ENCODE assay signal across 8 cellular contexts in genomic region chr16:25257956-25258855, GRCh38. TPM values are rescaled to one million over a fixed set of nuclear protein-coding genes. Genes with fewer than 3 reads are reported as not detected.
DNase-seq lines count a peak whose midpoint lies in the region; ATAC-seq, FAIRE-seq and TF ChIP-seq lines count a peak whose summit lies in the region.

No MANE protein-coding gene starts in this region.

- H3K27ac ChIP-seq in SU-DHL-6 (ENCODE audit: low read depth, low read length) = peak overlapping the region; percentile 86
- H3K27ac ChIP-seq in adipose tissue (ENCODE audit: low read depth, low read length) = peak overlapping the region; percentile 58
- peak overlapping the region; percentile 100 for H3K27ac ChIP-seq in left ventricle myocardium inferior (replicated peaks)
- peak overlapping the region; percentile 100 for H3K27ac ChIP-seq in psoas muscle

- H3F3A ChIP-seq in SU-DHL-6 (ENCODE audit: insufficient read depth) = no peaks in the 10 kb centered on the region; the same call in 1 of the 2 replicates

- FAIRE-seq in urothelium cell line (lab: Jason Lieb, UNC) = no peak

- peak overlapping the region; percentile 87 for H3K9ac ChIP-seq in SU-DHL-6 (ENCODE audit: low read length)

- H3K27me3 ChIP-seq in SU-DHL-6 (ENCODE audit: low read length) (no peaks in the 10 kb centered on the region), left ventricle myocardium inferior (ENCODE audit: low read depth) (no peaks in the 10 kb centered on the region), psoas muscle (ENCODE audit: insufficient read depth in 3 of 3, low read length in 2 of 3) (no peaks in the 10 kb centered on the region)

- TF ChIP-seq CTCF in GM12865 (IDR thresholded peaks at IDR 0.05; ENCODE audit: insufficient read depth, low read depth, low read length, missing control alignments) (no peak), SU-DHL-6 (IDR thresholded peaks at IDR 0.05; ENCODE audit: insufficient read depth, low read length, poor library complexity, severe bottlenecking) (no peak), left ventricle myocardium inferior (IDR thresholded peaks at IDR 0.05; ENCODE audit: borderline replicate concordance) (no peak), psoas muscle (IDR thresholded peaks at IDR 0.05) (no peak)

- peak overlapping the region; percentile 80 for H3K4me3 ChIP-seq in GM12865 (ENCODE audit: low read depth, low read length)
- peak overlapping the region; percentile 91 for H3K4me3 ChIP-seq in SU-DHL-6 (ENCODE audit: insufficient read depth, low read length, poor library complexity, severe bottlenecking)
- peak overlapping the region; percentile 79 for H3K4me3 ChIP-seq in left ventricle myocardium inferior
- peak overlapping the region; percentile 96 for H3K4me3 ChIP-seq in psoas muscle

- H3K79me2 ChIP-seq in SU-DHL-6 (ENCODE audit: insufficient read depth, low read length) = peaks cover 57% of the 10 kb centered on the region

- DNase-seq in GM12865 (ENCODE audit: low read depth) (peak; percentile 93), NCI-H1092 treated with DMSO at 0.1 percent for 48 hours (lab: John Stamatoyannopoulos, UW) (peak; percentile 95), left ventricle myocardium inferior (peak; percentile 76), psoas muscle (peak; percentile 86 to 92), urothelium cell line (ENCODE audit: low spot score) (peak; percentile 63)

- ATAC-seq in HG02623 (IDR thresholded peaks at IDR 0.05; ENCODE audit: unreplicated experiment) = peak; percentile 31
- ATAC-seq in psoas muscle = peak; percentile 66 to 82 (median 73)

- no peaks in the 10 kb centered on the region for H3K9me2 ChIP-seq in SU-DHL-6 (replicated peaks; ENCODE audit: insufficient read depth, low read length)

- intact Hi-C loops in left ventricle myocardium inferior (cut with micrococcal nuclease) (no loop called here), psoas muscle (cut with DNase I) (loop anchor here in 1 of 2 donors (10.0 kb wide), 1 partner anchor 723 kb away; the partner anchor contains the start of gene RBBP6)

- H3K36me3 ChIP-seq in SU-DHL-6 (ENCODE audit: low read length) (no peaks in the 10 kb centered on the region), left ventricle myocardium inferior (peaks cover 19% of the 10 kb centered on the region), psoas muscle (ENCODE audit: insufficient read depth in 1 of 2, low read depth in 1 of 2) (peaks cover 3 to 19% of the 10 kb centered on the region in 2 donors)

- WGBS in adipose tissue, 3 donors = 2 to 3% (median 2%) methylated on average over 48 to 57 of the region's 57 CpGs
- WGBS in psoas muscle, 3 donors = 3 to 4% (median 4%) methylated on average over 42 to 57 of the region's 57 CpGs

- H4K20me1 ChIP-seq in SU-DHL-6 (ENCODE audit: low read depth, low read length) = peaks cover 2% of the 10 kb centered on the region; the same call in 1 of the 2 replicates

- no peaks in the 10 kb centered on the region for H3K9me3 ChIP-seq in SU-DHL-6 (ENCODE audit: insufficient read depth, low read length)
- no peaks in the 10 kb centered on the region for H3K9me3 ChIP-seq in left ventricle myocardium inferior (replicated peaks)
- H3K9me3 ChIP-seq in psoas muscle = no peaks in the 10 kb centered on the region

- peak overlapping the region; percentile 85 for H2AFZ ChIP-seq in SU-DHL-6 (ENCODE audit: low read depth, low read length, severe bottlenecking)

- H3K4me1 ChIP-seq in left ventricle myocardium inferior (peaks cover 60% of the 10 kb centered on the region), psoas muscle (peaks cover 41% of the 10 kb centered on the region)

- H3K4me2 ChIP-seq in SU-DHL-6 (ENCODE audit: low read depth, low read length, poor library complexity, severe bottlenecking) = peak overlapping the region; percentile 96

RNA-seq across cellular contexts. Expression of gene ZKSCAN2, which starts 0.6 kb away (rescaled TPM):
- polyA plus RNA-seq in adipose tissue (1 to 10 TPM in 2 of 3 donors, under 1 TPM in 1; 0.64 to 1.6 (median 1.1) TPM), psoas muscle (1 to 10 TPM; 1.4 to 4.0 (median 1.5) TPM)
- total RNA-seq in left ventricle myocardium inferior (4.4 TPM), psoas muscle (1 to 10 TPM; 5.2 to 6.8 (median 6.3) TPM)

RNA-seq across cellular contexts. Expression of gene AQP8, which starts 41.5 kb away (rescaled TPM):
- polyA plus RNA-seq in adipose tissue (100 to 1,000 TPM in 1 of 3 donors, under 1 TPM in 1, not detected in 1; 0.31 to 229 TPM), psoas muscle (under 1 TPM in 1 of 3 donors, not detected in 2; 0.09 TPM)
- total RNA-seq in left ventricle myocardium inferior (not detected), psoas muscle (under 1 TPM in 1 of 4 donors, not detected in 3; 0.58 TPM)

Comparison
In these comparisons a context has a peak if more than half of its experiments do, and no peak if none do; other contexts are left out.
1. Peak in every context shown above with its lines: DNase-seq, ATAC-seq, H3K4me3 ChIP-seq and H3K27ac ChIP-seq.